In genomic region chr12:82176016-82176415, GRCh38 we compare ENCODE assay signal across 26 cellular contexts.
DNase-seq lines count a peak whose midpoint lies in the region; ATAC-seq and TF ChIP-seq lines count a peak whose summit lies in the region.
"Had no signal": no experiment of that assay in that cellular context is flagged by ENCODE, and none has a peak within 500 bp of the region (broad histone marks: within the 10 kb centered on the region; RNA-seq: fewer than 3 reads in every experiment).

No MANE protein-coding gene starts in this region.

- peak overlapping the region; percentile 85; the same call in 1 of the 2 replicates for H3K27ac Mint-ChIP-seq in GM23338
- H3K27ac Mint-ChIP-seq: activated naive CD4-positive, alpha-beta T cell treated with anti-CD3 and anti-CD28 coated beads, Interleukin-2, amount 10 ng/mL, durations not matched to agents 7 days and 5 days; activated T-cell treated with anti-CD3 and anti-CD28 coated beads, Interleukin-2, amount 50 U/mL, for 72 hours; naive B cell; stimulated activated naive CD8-positive, alpha-beta T cell treated with anti-CD3 and anti-CD28 coated beads, Interleukin-15, Interleukin-2, amounts not matched to agents 100 ng/mL and 50 ng/mL, for 24 hours had no signal

- ATAC-seq in GM23338 (no peak), HG02798 (IDR thresholded peaks at IDR 0.05; ENCODE audit: poor library complexity, unreplicated experiment) (no peak), heart right ventricle (no peak)
- ATAC-seq: activated T-cell treated with anti-CD3 and anti-CD28 coated beads, Interleukin-2, amount 50 U/mL, for 72 hours; HepG2; SK-N-SH treated with all-trans-retinoic acid at 6 μM for 48 hours had no signal

- H3K9me3 ChIP-seq in heart right ventricle = peaks cover 0 to 3% (median 0%) of the 10 kb centered on the region in 11 donors
- H3K9me3 ChIP-seq: ascending aorta, esophagus muscularis mucosa, Peyer's patch had no signal

- intact Hi-C loops in heart right ventricle (cut with DNase I) = no loop called here

- H3K9me3 Mint-ChIP-seq in GM23338 = no peaks in the 10 kb centered on the region
- H3K9me3 Mint-ChIP-seq: activated naive CD4-positive, alpha-beta T cell treated with anti-CD3 and anti-CD28 coated beads, Interleukin-2, amount 10 ng/mL, durations not matched to agents 7 days and 5 days; stimulated activated naive CD8-positive, alpha-beta T cell treated with anti-CD3 and anti-CD28 coated beads, Interleukin-15, Interleukin-2, amounts not matched to agents 100 ng/mL and 50 ng/mL, for 24 hours had no signal

- H3K9me2 ChIP-seq in GM23338 (ENCODE audit: insufficient read depth) = no peaks in the 10 kb centered on the region

- DNase-seq in COLO668 (lab: John Stamatoyannopoulos, UW; ENCODE audit: unreplicated experiment) = peak; percentile 7
- DNase-seq in GM23338 (ENCODE audit: low spot score) = peak; percentile 4
- peak; percentile 69 for DNase-seq in NCI-H748 treated with DMSO at 0.1 percent for 48 hours (lab: John Stamatoyannopoulos, UW)
- peak; percentile 20 for DNase-seq in astrocyte of the spinal cord (ENCODE audit: low read depth, low spot score)
- DNase-seq in erythroblast (lab: John Stamatoyannopoulos, UW) = no peak
- no peak for DNase-seq in heart right ventricle
- DNase-seq: activated CD4-positive, CD25-positive, alpha-beta regulatory T cell treated with anti-CD3 and anti-CD28 coated beads, Interleukin-2, amount 50 U/mL, for 72 hours; activated naive CD4-positive, alpha-beta T cell treated with anti-CD3 and anti-CD28 coated beads, Interleukin-2, amount 10 ng/mL, durations not matched to agents 7 days and 5 days; activated T-cell treated with anti-CD3 and anti-CD28 coated beads, Interleukin-2, amount 50 U/mL, for 72 hours; effector memory CD4-positive, alpha-beta T cell; EL; naive B cell; NCI-H187; NCI-H526 treated with DMSO at 0.1 percent for 48 hours; occipital lobe; Peyer's patch; retina; spleen; stimulated activated CD4-positive, alpha-beta T cell treated with anti-CD3 and anti-CD28 coated beads, Interleukin-4, amount 100 ng/mL, for 24 hours had no signal

- no peak overlapping the region for H3K4me2 ChIP-seq in GM23338

- no peaks in the 10 kb centered on the region for H4K20me1 ChIP-seq in GM23338 (replicated peaks; ENCODE audit: insufficient read depth)

- no peaks in the 10 kb centered on the region for H3K79me2 ChIP-seq in GM23338 (replicated peaks; ENCODE audit: insufficient read depth)

- H3K27me3 ChIP-seq in GM23338 (ENCODE audit: insufficient read depth) (no peaks in the 10 kb centered on the region), heart right ventricle (no peaks in the 10 kb centered on the region)
- H3K27me3 ChIP-seq: ascending aorta, esophagus muscularis mucosa, Peyer's patch, spleen, tibial nerve had no signal

- H3K36me3 Mint-ChIP-seq in GM23338 (ENCODE audit: low read depth) = no peaks in the 10 kb centered on the region
- H3K36me3 Mint-ChIP-seq: activated naive CD4-positive, alpha-beta T cell treated with anti-CD3 and anti-CD28 coated beads, Interleukin-2, amount 10 ng/mL, durations not matched to agents 7 days and 5 days; naive B cell had no signal

- TF ChIP-seq CTCF in GM23338 (conservative IDR thresholded peaks at IDR 0.05; ENCODE audit: low read depth in 2 of 2) (no peak), astrocyte of the spinal cord (IDR thresholded peaks at IDR 0.05; ENCODE audit: low read depth, low read length) (no peak), heart right ventricle (IDR thresholded peaks at IDR 0.05) (no peak)

- WGBS in heart right ventricle, 2 donors = 42 to 58% methylated on average over 4 of the region's 4 CpGs

- no peak for TF ChIP-seq POLR2A in erythroblast (IDR thresholded peaks at IDR 0.05; ENCODE audit: low read length)

- no peak overlapping the region for H2AFZ ChIP-seq in GM23338

- H3K4me1 ChIP-seq in GM23338 (ENCODE audit: insufficient read depth) (peaks cover 8% of the 10 kb centered on the region), heart right ventricle (no peaks in the 10 kb centered on the region)
- H3K4me1 ChIP-seq: ascending aorta, Peyer's patch, spleen, tibial nerve had no signal

- no peaks in the 10 kb centered on the region for H3F3A ChIP-seq in GM23338 (replicated peaks; ENCODE audit: low read depth)

- H3K4me3 ChIP-seq in GM23338 (no peak overlapping the region), astrocyte of the spinal cord (ENCODE audit: low read depth, low read length) (no peak overlapping the region), heart right ventricle (no peak overlapping the region)
- H3K4me3 ChIP-seq: ascending aorta, esophagus muscularis mucosa, Peyer's patch, spleen, tibial nerve had no signal

- H3K36me3 ChIP-seq in GM23338 (ENCODE audit: insufficient read depth) = no peaks in the 10 kb centered on the region
- H3K36me3 ChIP-seq in heart right ventricle = no peaks in the 10 kb centered on the region
- H3K36me3 ChIP-seq: ascending aorta, esophagus muscularis mucosa, Peyer's patch, spleen, tibial nerve had no signal

- no peak overlapping the region for H3K4me3 Mint-ChIP-seq in GM23338
- H3K4me3 Mint-ChIP-seq: activated naive CD4-positive, alpha-beta T cell treated with anti-CD3 and anti-CD28 coated beads, Interleukin-2, amount 10 ng/mL, durations not matched to agents 7 days and 5 days; activated T-cell treated with anti-CD3 and anti-CD28 coated beads, Interleukin-2, amount 50 U/mL, for 72 hours; naive B cell; stimulated activated naive CD8-positive, alpha-beta T cell treated with anti-CD3 and anti-CD28 coated beads, Interleukin-15, Interleukin-2, amounts not matched to agents 100 ng/mL and 50 ng/mL, for 24 hours had no signal

- H3K27ac ChIP-seq in GM23338 (ENCODE audit: low read depth) (no peak overlapping the region; the same call in 1 of the 2 replicates), heart right ventricle (no peak overlapping the region)
- H3K27ac ChIP-seq: ascending aorta, esophagus muscularis mucosa, Peyer's patch, spleen, tibial nerve had no signal

- H3K4me1 Mint-ChIP-seq in GM23338 = peaks cover 14% of the 10 kb centered on the region; the same call in 2 of the 3 replicates
- H3K4me1 Mint-ChIP-seq: activated naive CD4-positive, alpha-beta T cell treated with anti-CD3 and anti-CD28 coated beads, Interleukin-2, amount 10 ng/mL, durations not matched to agents 7 days and 5 days; naive B cell had no signal

- in situ Hi-C loops in astrocyte of the spinal cord (cut with HindIII; ENCODE audit: low sequenced_read_pairs) = no loop called here

- no peaks in the 10 kb centered on the region for H3K27me3 Mint-ChIP-seq in GM23338 (ENCODE audit: insufficient read depth, low read depth, poor library complexity)
- H3K27me3 Mint-ChIP-seq: activated naive CD4-positive, alpha-beta T cell treated with anti-CD3 and anti-CD28 coated beads, Interleukin-2, amount 10 ng/mL, durations not matched to agents 7 days and 5 days; naive B cell; stimulated activated naive CD8-positive, alpha-beta T cell treated with anti-CD3 and anti-CD28 coated beads, Interleukin-15, Interleukin-2, amounts not matched to agents 100 ng/mL and 50 ng/mL, for 24 hours had no signal

Comparison
In these comparisons a context has a peak if more than half of its experiments do, and no peak if none do; other contexts are left out.
1. DNase-seq: peak in COLO668 (single experiment), GM23338 (single experiment), NCI-H748 treated with DMSO at 0.1 percent for 48 hours (single experiment) and astrocyte of the spinal cord (single experiment); none in erythroblast (0 of 2) and heart right ventricle (0 of 2).